In genomic region chr4:83074086-83074704, GRCh38 we compare ENCODE assay signal across 8 cellular contexts. TPM values are rescaled to one million over a fixed set of nuclear protein-coding genes. Genes with fewer than 3 reads are reported as not detected.
DNase-seq lines count a peak whose midpoint lies in the region; ATAC-seq and TF ChIP-seq lines count a peak whose summit lies in the region.

No MANE protein-coding gene starts in this region.

- DNase-seq in AG09319 (ENCODE audit: extremely low read depth, low read depth) (peak; percentile 73), GM13977 (ENCODE audit: low spot score) (peak; percentile 77), NCI-H1694 treated with DMSO at 0.1 percent for 48 hours (lab: John Stamatoyannopoulos, UW) (peak; percentile 73), T-helper 22 cell (ENCODE audit: low read depth) (peak; percentile 29), choroid plexus epithelial cell (ENCODE audit: low read depth) (peak; percentile 96), lower lobe of right lung (no peak)
- DNase-seq in stimulated activated naive CD8-positive, alpha-beta T cell treated with anti-CD3 and anti-CD28 coated beads, Interleukin-15, amount 100 ng/mL, for 72 hours: peak; percentile 60 to 68

- no peaks in the 10 kb centered on the region for H3K27me3 Mint-ChIP-seq in stimulated activated naive CD8-positive, alpha-beta T cell treated with anti-CD3 and anti-CD28 coated beads, Interleukin-15, amount 100 ng/mL, for 72 hours

- H3K9me3 Mint-ChIP-seq in stimulated activated naive CD8-positive, alpha-beta T cell treated with anti-CD3 and anti-CD28 coated beads, Interleukin-15, amount 100 ng/mL, for 72 hours: no peaks in the 10 kb centered on the region

- H3K27ac Mint-ChIP-seq in stimulated activated naive CD8-positive, alpha-beta T cell treated with anti-CD3 and anti-CD28 coated beads, Interleukin-15, amount 100 ng/mL, for 72 hours: peak overlapping the region in 1 of 2 donors; percentile 43

- peaks cover 3% of the 10 kb centered on the region for H3K4me1 ChIP-seq in lower lobe of right lung

- H3K36me3 ChIP-seq in lower lobe of right lung: peaks cover 61% of the 10 kb centered on the region

- H3K27ac ChIP-seq in lower lobe of right lung: no peak overlapping the region

- ATAC-seq in HG02885 (IDR thresholded peaks at IDR 0.05; ENCODE audit: poor library complexity, unreplicated experiment) (peak; percentile 88), lower lobe of right lung (peak; percentile 72)
- peak; percentile 97 for ATAC-seq in stimulated activated naive CD8-positive, alpha-beta T cell treated with anti-CD3 and anti-CD28 coated beads, Interleukin-15, amount 100 ng/mL, for 72 hours

- TF ChIP-seq CTCF in AG09319 (IDR thresholded peaks at IDR 0.05; ENCODE audit: low read depth, low read length): peak; percentile 77
- peak; percentile 72 for TF ChIP-seq CTCF in GM13977 (IDR thresholded peaks at IDR 0.05; ENCODE audit: extremely low read depth, insufficient read depth, missing control alignments)
- peak; percentile 82 for TF ChIP-seq CTCF in choroid plexus epithelial cell (conservative IDR thresholded peaks at IDR 0.05; ENCODE audit: low read depth, low read length)
- peak; percentile 70 for TF ChIP-seq CTCF in lower lobe of right lung (IDR thresholded peaks at IDR 0.05)

- no peaks in the 10 kb centered on the region for H3K9me3 ChIP-seq in lower lobe of right lung

- H3K4me3 ChIP-seq in choroid plexus epithelial cell (ENCODE audit: low read depth, low read length) (no peak overlapping the region), lower lobe of right lung (no peak overlapping the region)

- peaks cover 11% of the 10 kb centered on the region for H3K4me1 Mint-ChIP-seq in stimulated activated naive CD8-positive, alpha-beta T cell treated with anti-CD3 and anti-CD28 coated beads, Interleukin-15, amount 100 ng/mL, for 72 hours

- intact Hi-C loops in lower lobe of right lung (cut with DNase I): no loop called here

- H3K4me3 Mint-ChIP-seq in stimulated activated naive CD8-positive, alpha-beta T cell treated with anti-CD3 and anti-CD28 coated beads, Interleukin-15, amount 100 ng/mL, for 72 hours: peak overlapping the region; percentile 5 to 50

- no peaks in the 10 kb centered on the region for H3K27me3 ChIP-seq in lower lobe of right lung (ENCODE audit: low read depth)

- in situ Hi-C loops in GM13977 (cut with MboI; ENCODE audit: low pct_unique_long_range_greater_than_20kb, low sequenced_read_pairs, unreplicated experiment): loop anchor here (10.0 to 25.0 kb wide), 3 partner anchors 191 to 612 kb away; partner anchors contain the start of genes HELQ and MRPS18C

RNA-seq across cellular contexts. Expression of gene COPS4, which starts 39.2 kb away (rescaled TPM):
- total RNA-seq in lower lobe of right lung: 27.7 TPM

RNA-seq across cellular contexts. Expression of gene PLAC8, which starts 40.3 kb away (rescaled TPM):
- 115 TPM for total RNA-seq in lower lobe of right lung
